ENCODE assay signal across 10 cellular contexts in genomic region chr15:43939070-43939469, GRCh38.
A peak's percentile ranks its signal among the peaks of the same experiment; 100 is the strongest.
DNase-seq lines count a peak whose midpoint lies in the region; ATAC-seq and TF ChIP-seq lines count a peak whose summit lies in the region.
"Had no signal": no experiment of that assay in that cellular context is flagged by ENCODE, and none has a peak within 500 bp of the region (broad histone marks: within the 10 kb centered on the region; RNA-seq: fewer than 3 reads in every experiment).

No MANE protein-coding gene starts in this region.

- no peaks in the 10 kb centered on the region for H4K20me1 ChIP-seq in osteoblast (ENCODE audit: insufficient read depth, low read length)

- ATAC-seq in GM21423 (IDR thresholded peaks at IDR 0.05; ENCODE audit: unreplicated experiment): no peak

- no peak overlapping the region for H3K27ac ChIP-seq in osteoblast (ENCODE audit: low read depth, low read length)
- no peak overlapping the region for H3K27ac ChIP-seq in prostate gland

- H3K27me3 ChIP-seq in osteoblast (ENCODE audit: insufficient read depth, low read length) (no peaks in the 10 kb centered on the region), prostate gland (replicated peaks; ENCODE audit: insufficient read depth) (no peaks in the 10 kb centered on the region)

- no peak overlapping the region for H2AFZ ChIP-seq in osteoblast (ENCODE audit: low read length)

- peaks cover 20% of the 10 kb centered on the region for H3K4me1 Mint-ChIP-seq in brain

- H3K36me3 ChIP-seq in osteoblast (ENCODE audit: insufficient read depth, low read length): no peaks in the 10 kb centered on the region
- H3K36me3 ChIP-seq in prostate gland: no peaks in the 10 kb centered on the region

- H3K4me3 ChIP-seq in osteoblast (ENCODE audit: insufficient read depth, low read length) (no peak overlapping the region), prostate gland (no peak overlapping the region)

- no peaks in the 10 kb centered on the region for H3K9me3 Mint-ChIP-seq in brain

- WGBS in prostate gland: 88% methylated on average over 3 of the region's 3 CpGs

- intact Hi-C loops in prostate gland (cut with DNase I): no loop called here

- no peak for TF ChIP-seq POLR2A in prostate gland (IDR thresholded peaks at IDR 0.05)

- H3K4me2 ChIP-seq in osteoblast (ENCODE audit: insufficient read depth, low read length): no peak overlapping the region

- no peaks in the 10 kb centered on the region for H3K79me2 ChIP-seq in osteoblast (ENCODE audit: insufficient read depth, low read length)

- TF ChIP-seq CTCF in brain (conservative IDR thresholded peaks at IDR 0.05) (peak; percentile 31 to 47), osteoblast (IDR thresholded peaks at IDR 0.05; ENCODE audit: extremely low read depth, low read depth, low read length) (peak; percentile 50), prostate gland (IDR thresholded peaks at IDR 0.05) (no peak)

- H3K36me3 Mint-ChIP-seq in brain: no peaks in the 10 kb centered on the region

- no peak overlapping the region for H3K27ac Mint-ChIP-seq in brain

- H3K4me1 ChIP-seq in osteoblast (ENCODE audit: insufficient read depth, low read length) (peaks cover 7% of the 10 kb centered on the region), prostate gland (replicated peaks) (no peaks in the 10 kb centered on the region)

- no peaks in the 10 kb centered on the region for H3K9me3 ChIP-seq in osteoblast (ENCODE audit: low read depth, low read length)
- no peaks in the 10 kb centered on the region for H3K9me3 ChIP-seq in prostate gland

- DNase-seq in NCI-H2227 (lab: John Stamatoyannopoulos, UW; ENCODE audit: unreplicated experiment) (peak; percentile 23), NCI-H2227 treated with DMSO at 0.1 percent for 48 hours (lab: John Stamatoyannopoulos, UW) (no peak), LHCN-M2 (ENCODE audit: low read depth) (peak; percentile 41), osteoblast (ENCODE audit: insufficient read length, low spot score, missing footprints) (peak; percentile 36), inferior parietal cortex (ENCODE audit: extremely low spot score) (no peak), prostate gland (ENCODE audit: low spot score) (no peak)
- DNase-seq: NCI-H2107; stimulated activated CD4-positive, alpha-beta T cell treated with anti-CD3 and anti-CD28 coated beads, Interleukin-1b, Interleukin-23, amount 100 ng/mL, for 48 hours had no signal

- no peak overlapping the region for H3K4me3 Mint-ChIP-seq in brain

- H3K27me3 Mint-ChIP-seq in brain: peaks cover 4% of the 10 kb centered on the region

Comparison
In these comparisons a context has a peak if more than half of its experiments do, and no peak if none do; other contexts are left out.
1. DNase-seq: peak in NCI-H2227 (single experiment), LHCN-M2 (single experiment) and osteoblast (single experiment); none in NCI-H2227 treated with DMSO at 0.1 percent for 48 hours (single experiment), inferior parietal cortex (single experiment) and prostate gland (single experiment).
2. CTCF ChIP-seq: peak in brain (2 of 2) and osteoblast (single experiment); none in prostate gland (0 of 4).